In the genomic region with DNA sequence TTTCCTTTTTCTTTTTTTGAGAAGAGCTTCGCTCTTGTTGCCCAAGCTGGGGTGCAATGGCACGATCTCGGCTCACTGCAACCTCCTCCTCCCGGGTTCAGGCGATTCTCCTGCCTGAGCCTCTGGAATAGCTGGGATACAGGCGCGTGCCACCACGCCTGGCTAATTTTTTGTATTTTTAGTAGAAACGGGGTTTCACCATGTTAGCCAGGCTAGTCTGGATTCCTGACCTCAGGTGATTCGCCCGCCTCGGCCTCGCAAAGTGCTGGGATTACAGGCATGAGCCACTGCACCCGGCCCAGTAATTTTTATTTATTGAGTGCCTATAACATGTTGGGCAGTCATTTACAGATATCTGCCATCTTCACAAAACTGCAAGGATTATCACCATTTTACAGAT, we compare ENCODE assay signal across 6 cellular contexts. TPM values are rescaled to one million over a fixed set of nuclear protein-coding genes. Genes with fewer than 3 reads are reported as not detected.
DNase-seq lines count a peak whose midpoint lies in the region; ATAC-seq and TF ChIP-seq lines count a peak whose summit lies in the region.
"Not testable (repeated sequence)": the region's sequence is repeated elsewhere in the genome, so short reads cannot be mapped to it uniquely, and the experiment has no call there.

No MANE protein-coding gene starts in this region.

- H3K18ac ChIP-seq in mesenchymal stem cell (ENCODE audit: low read depth in 1 of 2, low read length in 2 of 2), result not testable (repeated sequence)

- H3K9me2 ChIP-seq in MM.1S (replicated peaks; ENCODE audit: insufficient read depth, low read length), result not testable (repeated sequence)

- H2BK15ac ChIP-seq in mesenchymal stem cell (ENCODE audit: low read depth, poor library complexity, severe bottlenecking), result not testable (repeated sequence)

- H3K4ac ChIP-seq in mesenchymal stem cell (ENCODE audit: low read depth in 1 of 2, low read length in 2 of 2), result not testable (repeated sequence)

- not testable (repeated sequence) for TF ChIP-seq CTCF in C4-2B (conservative IDR thresholded peaks at IDR 0.05); MM.1S (IDR thresholded peaks at IDR 0.05; ENCODE audit: low read length)

- not testable (repeated sequence) for H2AK5ac ChIP-seq in mesenchymal stem cell (ENCODE audit: low read length, severe bottlenecking)

- H3K4me1 Mint-ChIP-seq in activated T-cell treated with anti-CD3 and anti-CD28 coated beads, Interleukin-2, amount 50 U/mL, for 72 hours (ENCODE audit: low read depth), result peaks cover 37% of the 10 kb centered on the region
- H3K4me1 Mint-ChIP-seq in effector memory CD8-positive, alpha-beta T cell (ENCODE audit: low read depth in 2 of 2), result peaks cover 28 to 29% of the 10 kb centered on the region in 2 donors

- not testable (repeated sequence) for H3K9me3 Mint-ChIP-seq in activated T-cell treated with anti-CD3 and anti-CD28 coated beads, Interleukin-2, amount 50 U/mL, for 72 hours; effector memory CD8-positive, alpha-beta T cell

- H3K79me1 ChIP-seq in mesenchymal stem cell (replicated peaks; ENCODE audit: low read length, poor library complexity, severe bottlenecking), result not testable (repeated sequence)

- not testable (repeated sequence) for H4K20me1 ChIP-seq in MM.1S (ENCODE audit: insufficient read depth, low read length)

- H3K27me3 Mint-ChIP-seq in activated T-cell treated with anti-CD3 and anti-CD28 coated beads, Interleukin-2, amount 50 U/mL, for 72 hours (ENCODE audit: low read depth); effector memory CD8-positive, alpha-beta T cell: not testable (repeated sequence)

- H3K23ac ChIP-seq in mesenchymal stem cell (ENCODE audit: low read length in 2 of 2), result not testable (repeated sequence)

- not testable (repeated sequence) for H3K9me3 ChIP-seq in MM.1S (replicated peaks; ENCODE audit: insufficient read depth, low read length); mesenchymal stem cell (ENCODE audit: control insufficient read depth, low read length); skeletal muscle satellite cell (replicated peaks; ENCODE audit: low read length)

- not testable (repeated sequence) for H4K91ac ChIP-seq in mesenchymal stem cell (ENCODE audit: low read length)

- not testable (repeated sequence) for H3K36me3 ChIP-seq in MM.1S (replicated peaks; ENCODE audit: insufficient read depth, low read length)
- H3K36me3 ChIP-seq in mesenchymal stem cell (ENCODE audit: control insufficient read depth in 1 of 2, insufficient read depth in 2 of 2, low read depth in 1 of 2, low read length in 2 of 2) (peaks cover 18 to 22% of the 10 kb centered on the region in 2 experiments), skeletal muscle satellite cell (ENCODE audit: insufficient read depth, low read length) (peaks cover 30% of the 10 kb centered on the region)

- H4K8ac ChIP-seq in mesenchymal stem cell (ENCODE audit: low read length), result not testable (repeated sequence)

- not testable (repeated sequence) for ATAC-seq in activated T-cell treated with anti-CD3 and anti-CD28 coated beads, Interleukin-2, amount 50 U/mL, for 72 hours (replicated peaks in 1 of 2); effector memory CD8-positive, alpha-beta T cell (replicated peaks)

- WGBS in mesenchymal stem cell, result 91% methylated on average over 14 of the region's 14 CpGs

- peaks cover 25% of the 10 kb centered on the region for H3F3A ChIP-seq in MM.1S (ENCODE audit: insufficient read depth, low read length)

- H2BK12ac ChIP-seq in mesenchymal stem cell (ENCODE audit: low read length in 2 of 2), result not testable (repeated sequence)

- H3K27ac Mint-ChIP-seq in activated T-cell treated with anti-CD3 and anti-CD28 coated beads, Interleukin-2, amount 50 U/mL, for 72 hours, result peak overlapping the region; percentile 80
- peak overlapping the region in 1 of 2 donors; percentile 74 for H3K27ac Mint-ChIP-seq in effector memory CD8-positive, alpha-beta T cell

- not testable (repeated sequence) for H3K4me1 ChIP-seq in MM.1S (ENCODE audit: low read length); mesenchymal stem cell (ENCODE audit: control insufficient read depth, insufficient read depth, low read depth, low read length); skeletal muscle satellite cell (ENCODE audit: control insufficient read depth, insufficient read depth, low read length)

- not testable (repeated sequence) for H2BK5ac ChIP-seq in mesenchymal stem cell (ENCODE audit: low read depth, low read length, poor library complexity, severe bottlenecking)

- H3K4me3 ChIP-seq in MM.1S (ENCODE audit: low read length) (0 out of 2 replicates have a peak overlapping the region, but pooled peaks have one; percentile 26), mesenchymal stem cell (ENCODE audit: insufficient read depth in 1 of 2, low read depth in 1 of 2, low read length in 2 of 2) (peak overlapping the region in 1 of 2 experiments; percentile 100), skeletal muscle satellite cell (ENCODE audit: low read length) (peak overlapping the region; percentile 85)

- H3K4me3 Mint-ChIP-seq in activated T-cell treated with anti-CD3 and anti-CD28 coated beads, Interleukin-2, amount 50 U/mL, for 72 hours, result peak overlapping the region; percentile 88 to 96
- H3K4me3 Mint-ChIP-seq in effector memory CD8-positive, alpha-beta T cell, result peak overlapping the region; percentile 96 to 97

- H3K4me2 ChIP-seq in MM.1S (ENCODE audit: low read depth, low read length), result peak overlapping the region; percentile 64; the same call in 1 of the 2 replicates
- peak overlapping the region; percentile 56 for H3K4me2 ChIP-seq in mesenchymal stem cell (ENCODE audit: low read length, poor library complexity, severe bottlenecking)
- H3K4me2 ChIP-seq in skeletal muscle satellite cell (ENCODE audit: low read length), result peak overlapping the region; percentile 96

- H2AFZ ChIP-seq in MM.1S (ENCODE audit: low read length); mesenchymal stem cell (ENCODE audit: low read depth, low read length): not testable (repeated sequence)

- H3K27ac ChIP-seq in C4-2B, result peak overlapping the region; percentile 97
- H3K27ac ChIP-seq in MM.1S (ENCODE audit: low read length); mesenchymal stem cell (ENCODE audit: low read length, poor library complexity, severe bottlenecking): not testable (repeated sequence)

- not testable (repeated sequence) for H3K14ac ChIP-seq in mesenchymal stem cell (ENCODE audit: low read length in 2 of 2)

- H2BK120ac ChIP-seq in mesenchymal stem cell (ENCODE audit: low read depth, low read length), result not testable (repeated sequence)

- H3K9ac ChIP-seq in MM.1S (ENCODE audit: low read length), result not testable (repeated sequence)
- H3K9ac ChIP-seq in mesenchymal stem cell (ENCODE audit: low read length), result peak overlapping the region; percentile 98
- peak overlapping the region; percentile 91 for H3K9ac ChIP-seq in skeletal muscle satellite cell (ENCODE audit: low read depth, low read length)

- not testable (repeated sequence) for H3K27me3 ChIP-seq in MM.1S (replicated peaks; ENCODE audit: insufficient read depth, low read length); mesenchymal stem cell (ENCODE audit: control insufficient read depth in 1 of 2, insufficient read depth in 1 of 2, low read length in 2 of 2); skeletal muscle satellite cell (ENCODE audit: control insufficient read depth, insufficient read depth, low read length)

- H3K36me3 Mint-ChIP-seq in activated T-cell treated with anti-CD3 and anti-CD28 coated beads, Interleukin-2, amount 50 U/mL, for 72 hours (ENCODE audit: insufficient read depth in 2 of 2), result peaks cover 18 to 19% of the 10 kb centered on the region in 2 donors
- H3K36me3 Mint-ChIP-seq in effector memory CD8-positive, alpha-beta T cell (ENCODE audit: insufficient read depth), result peaks cover 70% of the 10 kb centered on the region

- peaks cover 62% of the 10 kb centered on the region for H3K79me2 ChIP-seq in MM.1S (ENCODE audit: low read length)

- not testable (repeated sequence) for DNase-seq in MM.1S; activated T-cell treated with anti-CD3 and anti-CD28 coated beads, Interleukin-2, amount 50 U/mL, for 72 hours; effector memory CD8-positive, alpha-beta T cell; mesenchymal stem cell

RNA-seq across cellular contexts. Expression of a gene that starts 1.8 kb away (rescaled TPM):
- 10 to 100 TPM; 67.3 to 68.9 TPM for total RNA-seq in activated T-cell treated with anti-CD3 and anti-CD28 coated beads, Interleukin-2, amount 50 U/mL, for 72 hours
- polyA plus RNA-seq in mesenchymal stem cell (2013, experiment 1 of 2), result 65.8 TPM
- 64.2 TPM for polyA plus RNA-seq in mesenchymal stem cell (2013, experiment 2 of 2)
- 34.2 and 45.4 TPM in 2 replicates for total RNA-seq in skeletal muscle satellite cell (2012; rRNA removed)

RNA-seq across cellular contexts. Expression of a gene that starts 2.8 kb away (rescaled TPM):
- 10 to 100 TPM; 56.7 to 66.8 TPM for total RNA-seq in activated T-cell treated with anti-CD3 and anti-CD28 coated beads, Interleukin-2, amount 50 U/mL, for 72 hours
- polyA plus RNA-seq in mesenchymal stem cell (2013, experiment 1 of 2), result 29.8 TPM
- 28.0 TPM for polyA plus RNA-seq in mesenchymal stem cell (2013, experiment 2 of 2)
- total RNA-seq in skeletal muscle satellite cell (2012; rRNA removed), result 7.9 and 10.9 TPM in 2 replicates

RNA-seq across cellular contexts. Expression of a gene that starts 22.6 kb away (rescaled TPM):
- total RNA-seq in activated T-cell treated with anti-CD3 and anti-CD28 coated beads, Interleukin-2, amount 50 U/mL, for 72 hours, result not detected
- polyA plus RNA-seq in mesenchymal stem cell (2013, experiment 1 of 2), result 0.10 TPM
- polyA plus RNA-seq in mesenchymal stem cell (2013, experiment 2 of 2), result 0.07 TPM
- total RNA-seq in skeletal muscle satellite cell (2012; rRNA removed), result not detected in 2 replicates

RNA-seq across cellular contexts. Expression of a gene that starts 22.9 kb away (rescaled TPM):
- 10 to 100 TPM; 38.4 to 40.7 TPM for total RNA-seq in activated T-cell treated with anti-CD3 and anti-CD28 coated beads, Interleukin-2, amount 50 U/mL, for 72 hours
- polyA plus RNA-seq in mesenchymal stem cell (2013, experiment 1 of 2), result 41.4 TPM
- 41.0 TPM for polyA plus RNA-seq in mesenchymal stem cell (2013, experiment 2 of 2)
- total RNA-seq in skeletal muscle satellite cell (2012; rRNA removed), result 32.1 and 33.0 TPM in 2 replicates

RNA-seq across cellular contexts. Expression of a gene that starts 23.9 kb away (rescaled TPM):
- total RNA-seq in activated T-cell treated with anti-CD3 and anti-CD28 coated beads, Interleukin-2, amount 50 U/mL, for 72 hours, result 10 to 100 TPM; 12.2 to 12.4 TPM
- 5.1 TPM for polyA plus RNA-seq in mesenchymal stem cell (2013, experiment 1 of 2)
- 5.0 TPM for polyA plus RNA-seq in mesenchymal stem cell (2013, experiment 2 of 2)
- 11.9 and 12.7 TPM in 2 replicates for total RNA-seq in skeletal muscle satellite cell (2012; rRNA removed)
